Comparison of ENCODE assay signal across 9 cellular contexts in the genomic region with DNA sequence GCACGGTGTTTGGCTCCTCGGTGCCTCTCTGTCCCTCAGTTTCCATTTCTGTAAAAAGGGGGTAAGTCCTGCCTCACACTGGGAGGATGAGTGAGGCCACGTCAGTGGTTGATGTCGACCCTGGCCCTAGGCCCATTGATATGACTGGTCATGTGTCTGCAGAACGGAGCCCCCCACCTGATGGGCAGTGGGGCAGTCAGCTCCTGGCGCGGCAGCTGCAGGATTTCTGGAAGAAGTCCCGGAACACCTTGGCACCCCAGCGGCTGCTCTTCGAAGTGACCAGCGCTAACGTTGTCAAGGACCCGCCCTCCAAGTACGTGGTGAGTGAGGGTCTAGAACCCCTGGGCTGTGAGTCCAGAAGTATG. TPM values are rescaled to one million over a fixed set of nuclear protein-coding genes. Genes with fewer than 3 reads are reported as not detected.
A peak's percentile ranks its signal among the peaks of the same experiment; 100 is the strongest.
DNase-seq lines count a peak whose midpoint lies in the region; ATAC-seq and TF ChIP-seq lines count a peak whose summit lies in the region.
"Had no signal": no experiment of that assay in that cellular context is flagged by ENCODE, and none has a peak within 500 bp of the region (broad histone marks: within the 10 kb centered on the region; RNA-seq: fewer than 3 reads in every experiment).

No MANE protein-coding gene starts in this region.

- H3K27ac Mint-ChIP-seq in nephron progenitor cell: no peak overlapping the region

- H3K9me3 ChIP-seq in Peyer's patch: no peaks in the 10 kb centered on the region

- no peak for TF ChIP-seq POLR2A in Peyer's patch (IDR thresholded peaks at IDR 0.05)

- peak overlapping the region; percentile 81 for H3K4me3 Mint-ChIP-seq in nephron progenitor cell

- H3K4me1 Mint-ChIP-seq in nephron progenitor cell: peaks cover 33% of the 10 kb centered on the region

- peaks cover 0 to 8% (median 0%) of the 10 kb centered on the region in 3 donors for H3K36me3 ChIP-seq in Peyer's patch

- no peaks in the 10 kb centered on the region for H3K9me3 Mint-ChIP-seq in nephron progenitor cell

- peaks cover 9% of the 10 kb centered on the region for H3K36me3 Mint-ChIP-seq in nephron progenitor cell (ENCODE audit: low read depth)

- no peaks in the 10 kb centered on the region for H3K27me3 ChIP-seq in Peyer's patch

- ATAC-seq in GM18520 (IDR thresholded peaks at IDR 0.05; ENCODE audit: unreplicated experiment): no peak

- H3K27ac ChIP-seq in Peyer's patch: peak overlapping the region; percentile 73 to 89 (median 84)

- H3K4me3 ChIP-seq in AG09309 (ENCODE audit: control insufficient read depth, low read depth, low read length): peak overlapping the region; percentile 73
- H3K4me3 ChIP-seq in Peyer's patch: peak overlapping the region; percentile 53 to 72 (median 67)
- H3K4me3 ChIP-seq in epithelial cell of esophagus (ENCODE audit: low read length): peak overlapping the region; percentile 66

- no peak for DNase-seq in AG09309 (ENCODE audit: low read depth)
- DNase-seq in Peyer's patch: no peak
- no peak for DNase-seq in epithelial cell of esophagus (ENCODE audit: low read depth)
- no peak for DNase-seq in nephron progenitor cell
- no peak for DNase-seq in NCI-H446 (lab: John Stamatoyannopoulos, UW)
- DNase-seq in DMS153 (lab: John Stamatoyannopoulos, UW): no peak
- DNase-seq in DMS 273 treated with DMSO at 0.1 percent for 48 hours (lab: John Stamatoyannopoulos, UW): no peak
- DNase-seq: NCI-H2081 treated with DMSO at 0.1 percent for 48 hours had no signal

- H3K27me3 Mint-ChIP-seq in nephron progenitor cell (ENCODE audit: low read depth, poor library complexity): peaks cover 4% of the 10 kb centered on the region

- H3K4me1 ChIP-seq in Peyer's patch: peaks cover 0 to 27% (median 3%) of the 10 kb centered on the region in 4 donors

- TF ChIP-seq CTCF in AG09309 (IDR thresholded peaks at IDR 0.05; ENCODE audit: control insufficient read depth, insufficient read depth, low read depth, low read length, missing control alignments) (no peak), Peyer's patch (IDR thresholded peaks at IDR 0.05) (no peak), epithelial cell of esophagus (IDR thresholded peaks at IDR 0.05; ENCODE audit: insufficient read depth, low read depth, low read length, missing control alignments) (no peak), nephron progenitor cell (IDR thresholded peaks at IDR 0.05) (no peak)

RNA-seq across cellular contexts. Expression of a gene that starts 1.2 kb away (rescaled TPM):
- 10 to 100 TPM; 17.5 to 94.9 (median 42.7) TPM for total RNA-seq in Peyer's patch

RNA-seq across cellular contexts. Expression of a gene that starts 7.7 kb away (rescaled TPM):
- 1 to 10 TPM in 2 of 4 donors, not detected in 2; 2.7 to 3.5 TPM for total RNA-seq in Peyer's patch

RNA-seq across cellular contexts. Expression of a gene that starts 22.3 kb away (rescaled TPM):
- total RNA-seq in Peyer's patch: 10 to 100 TPM in 2 of 4 donors, 1 to 10 TPM in 2; 7.3 to 24.8 (median 9.8) TPM

RNA-seq across cellular contexts. Expression of a gene that starts 22.4 kb away (rescaled TPM):
- 10 to 100 TPM; 56.9 to 93.8 (median 78.3) TPM for total RNA-seq in Peyer's patch

RNA-seq across cellular contexts. Expression of a gene that starts 22.6 kb away (rescaled TPM):
- total RNA-seq in Peyer's patch: 1 to 10 TPM; 2.5 to 9.1 (median 4.6) TPM
